ENCODE assay signal across 17 cellular contexts in genomic region chr9:89465726-89466308, GRCh38. TPM values are rescaled to one million over a fixed set of nuclear protein-coding genes. Genes with fewer than 3 reads are reported as not detected.
DNase-seq lines count a peak whose midpoint lies in the region; ATAC-seq, FAIRE-seq and TF ChIP-seq lines count a peak whose summit lies in the region.
"Had no signal": no experiment of that assay in that cellular context is flagged by ENCODE, and none has a peak within 500 bp of the region (broad histone marks: within the 10 kb centered on the region; RNA-seq: fewer than 3 reads in every experiment).

No MANE protein-coding gene starts in this region.

- 0 out of 2 replicates have a peak overlapping the region, but pooled peaks have one; percentile 6 for H2BK20ac ChIP-seq in H1 (ENCODE audit: low read length)

- H3K4ac ChIP-seq in H1 (replicated peaks; ENCODE audit: insufficient read length, low read depth, low read length), result no peak overlapping the region

- 0 out of 2 replicates have a peak overlapping the region, but pooled peaks have one; percentile 19 for H2BK12ac ChIP-seq in H1 (ENCODE audit: low read depth, low read length)

- H2AFZ ChIP-seq in H1 (ENCODE audit: low read length), result no peak overlapping the region
- H2AFZ ChIP-seq: parathyroid adenoma had no signal

- FAIRE-seq in H1 (lab: Jason Lieb, UNC), result no peak
- FAIRE-seq: endometrium, islet of Langerhans had no signal

- no peak overlapping the region for H3K4me3 ChIP-seq in H1 (ENCODE audit: extremely low read depth in 1 of 4, insufficient read depth in 2 of 4, low read depth in 3 of 4, low read length in 4 of 4)
- H3K4me3 ChIP-seq: gastrocnemius medialis, suprapubic skin had no signal

- peaks cover 32% of the 10 kb centered on the region for H3K79me1 ChIP-seq in H1 (ENCODE audit: low read depth, low read length)

- no peak overlapping the region for H3K4me2 ChIP-seq in H1 (ENCODE audit: insufficient read depth in 1 of 2, low read depth in 2 of 2, low read length in 2 of 2)

- 0 out of 7 replicates have a peak overlapping the region, but pooled peaks of 1 of the 4 experiments have one; percentile 1 for H3K9ac ChIP-seq in H1 (replicated peaks in 1 of 4; ENCODE audit: extremely low read depth in 1 of 4, low read depth in 3 of 4, low read length in 3 of 4)
- H3K9ac ChIP-seq: parathyroid adenoma had no signal

- H2BK120ac ChIP-seq in H1 (replicated peaks; ENCODE audit: low read depth, low read length), result no peak overlapping the region

- no peak for TF ChIP-seq RAD21 in H1 (IDR thresholded peaks at IDR 0.05 in 1 of 2, conservative IDR thresholded peaks at IDR 0.05 in 1 of 2; ENCODE audit: low read depth in 2 of 2, low read length in 2 of 2)

- H3K9me3 ChIP-seq in H1 (ENCODE audit: insufficient read depth in 2 of 2, low read depth in 1 of 2, low read length in 1 of 2), result no peaks in the 10 kb centered on the region
- H3K9me3 ChIP-seq: gastrocnemius medialis, suprapubic skin had no signal

- TF ChIP-seq POLR2A in H1 (IDR thresholded peaks at IDR 0.05; ENCODE audit: control extremely low read depth in 1 of 2, low read depth in 2 of 2, low read length in 2 of 2), result no peak

- POLR2A ChIA-PET in activated CD4-positive, alpha-beta memory T cell treated with anti-CD3 and anti-CD28 coated beads, Interleukin-2, amount 10 ng/mL, durations not matched to agents 7 days and 5 days (lab: Charles Lee), result interaction anchor here (0.9 to 3.1 kb wide), 9 partner anchors 9 to 83 kb away, joined by 3 to 13 read pairs (median 6); partner anchors contain the start of gene SEMA4D
- POLR2A ChIA-PET in H1 (lab: Charles Lee; ENCODE audit: partially characterized antibody), result no interaction called here

- H3K18ac ChIP-seq in H1 (ENCODE audit: extremely low read depth, low read length), result 0 out of 2 replicates have a peak overlapping the region, but pooled peaks have one; percentile 28

- H4K5ac ChIP-seq in H1 (ENCODE audit: insufficient read length, low read depth, low read length), result no peak overlapping the region

- no peak overlapping the region for H4K8ac ChIP-seq in H1 (ENCODE audit: extremely low read depth, insufficient read depth, low read length)

- H3K79me2 ChIP-seq in H1 (ENCODE audit: control insufficient read depth in 1 of 2, insufficient read depth in 2 of 2, low read length in 2 of 2), result peaks cover 4 to 90% of the 10 kb centered on the region in 2 experiments
- H3K79me2 ChIP-seq: parathyroid adenoma had no signal

- peaks cover 3 to 10% of the 10 kb centered on the region in 2 experiments for H4K20me1 ChIP-seq in H1 (replicated peaks in 1 of 2; ENCODE audit: control insufficient read depth in 1 of 2, insufficient read depth in 2 of 2, low read length in 2 of 2)

- intact Hi-C loops in activated naive CD4-positive, alpha-beta T cell treated with anti-CD3 and anti-CD28 coated beads for 36 hours (cut with micrococcal nuclease), result loop anchor here (1.0 to 5.0 kb wide), 5 partner anchors 19 to 516 kb away; partner anchors contain the start of genes CKS2 and SECISBP2

- peak overlapping the region; percentile 53; the same call in 1 of the 2 replicates for H2BK15ac ChIP-seq in H1 (ENCODE audit: low read length)

- ATAC-seq in stimulated activated naive B cell treated with anti-CD40 and anti-IgM and Interleukin-4, amounts not matched to agents 10 μg/mL and 1 μg/mL and 100 μg/mL, for 72 hours (replicated peaks), result no peak
- ATAC-seq in GM19023 (IDR thresholded peaks at IDR 0.05; ENCODE audit: unreplicated experiment), result no peak
- ATAC-seq in HG03521 (IDR thresholded peaks at IDR 0.05; ENCODE audit: unreplicated experiment), result no peak
- ATAC-seq: gastrocnemius medialis had no signal

- H3K56ac ChIP-seq in H1 (replicated peaks; ENCODE audit: insufficient read length, low read depth, low read length), result no peak overlapping the region

- 88% methylated on average over 10 of the region's 10 CpGs; no CpG with 5 or more reads in 1 of the 2 experiments for WGBS in H1 (ENCODE audit: extremely low coverage in 1 of 2, insufficient coverage in 1 of 2, insufficient read length in 1 of 2, insufficient replicate concordance in 2 of 2, low coverage in 1 of 2, low lambda C conversion rate in 2 of 2, missing lambda C conversion rate in 1 of 2), 2 experiments

- H3K4me1 ChIP-seq in H1 (replicated peaks in 1 of 4; ENCODE audit: control insufficient read depth in 3 of 4, insufficient read depth in 4 of 4, low read length in 3 of 4), result peaks cover 9 to 42% (median 22%) of the 10 kb centered on the region in 4 experiments
- H3K4me1 ChIP-seq: parathyroid adenoma, suprapubic skin had no signal

- peak overlapping the region; percentile 97 for H3K27ac Mint-ChIP-seq in activated naive CD4-positive, alpha-beta T cell treated with anti-CD3 and anti-CD28 coated beads for 36 hours
- H3K27ac Mint-ChIP-seq in activated CD4-positive, alpha-beta memory T cell treated with anti-CD3 and anti-CD28 coated beads, Interleukin-2, amount 10 ng/mL, durations not matched to agents 7 days and 5 days, result peak overlapping the region; percentile 80
- peak overlapping the region; percentile 91 for H3K27ac Mint-ChIP-seq in stimulated activated naive B cell treated with anti-CD40 and anti-IgM and Interleukin-4, amounts not matched to agents 10 μg/mL and 1 μg/mL and 100 μg/mL, for 72 hours
- H3K27ac Mint-ChIP-seq: HFFc6, mesothelial cell of epicardium had no signal

- no peak for TF ChIP-seq CTCF in H1 (IDR thresholded peaks at IDR 0.05; ENCODE audit: control extremely low read depth in 1 of 3, insufficient read depth in 1 of 3, low read depth in 1 of 3, low read length in 3 of 3)

- H3K9me3 Mint-ChIP-seq in activated naive CD4-positive, alpha-beta T cell treated with anti-CD3 and anti-CD28 coated beads for 36 hours, result no peaks in the 10 kb centered on the region
- no peaks in the 10 kb centered on the region for H3K9me3 Mint-ChIP-seq in activated CD4-positive, alpha-beta memory T cell treated with anti-CD3 and anti-CD28 coated beads, Interleukin-2, amount 10 ng/mL, durations not matched to agents 7 days and 5 days
- H3K9me3 Mint-ChIP-seq in stimulated activated naive B cell treated with anti-CD40 and anti-IgM and Interleukin-4, amounts not matched to agents 10 μg/mL and 1 μg/mL and 100 μg/mL, for 72 hours, result no peaks in the 10 kb centered on the region
- H3K9me3 Mint-ChIP-seq: HFFc6, mesothelial cell of epicardium had no signal

- H3K27me3 ChIP-seq in H1 (replicated peaks in 1 of 4; ENCODE audit: control insufficient read depth in 3 of 4, extremely low read depth in 1 of 4, insufficient read depth in 3 of 4, low read length in 3 of 4), result no peaks in the 10 kb centered on the region
- H3K27me3 ChIP-seq: gastrocnemius medialis, suprapubic skin had no signal

- CTCF ChIA-PET in activated naive CD4-positive, alpha-beta T cell treated with anti-CD3 and anti-CD28 coated beads for 36 hours (lab: Charles Lee), result interaction anchor here (0.8 to 1.6 kb wide), 3 partner anchors 13 to 83 kb away, joined by 3 to 8 read pairs (median 5); no protein-coding TSS in a partner anchor
- CTCF ChIA-PET in activated CD4-positive, alpha-beta memory T cell treated with anti-CD3 and anti-CD28 coated beads, Interleukin-2, amount 10 ng/mL, durations not matched to agents 7 days and 5 days (lab: Charles Lee), result interaction anchor here (1.5 to 2.1 kb wide), 2 partner anchors 24 to 83 kb away, joined by 5 to 7 read pairs; no protein-coding TSS in a partner anchor
- CTCF ChIA-PET in H1 (lab: Charles Lee; ENCODE audit: partially characterized antibody), result interaction anchor here (1.0 to 1.4 kb wide), 2 partner anchors 19 to 83 kb away, joined by 3 to 5 read pairs; no protein-coding TSS in a partner anchor

- H3K36me3 ChIP-seq in H1 (ENCODE audit: control insufficient read depth in 2 of 4, insufficient read depth in 4 of 4, low read length in 3 of 4), result 0 out of 8 replicates have a peak, but pooled peaks cover 0 to 3% (median 0%) of the 10 kb centered on the region in 4 experiments
- H3K36me3 ChIP-seq: gastrocnemius medialis, suprapubic skin had no signal

- H2AK5ac ChIP-seq in H1 (ENCODE audit: low read depth, low read length), result no peak overlapping the region

- H2BK5ac ChIP-seq in H1 (ENCODE audit: low read depth, low read length), result peak overlapping the region; percentile 69; the same call in 1 of the 2 replicates

- no peak overlapping the region for H3K27ac ChIP-seq in H1 (ENCODE audit: low read depth, low read length)
- H3K27ac ChIP-seq: gastrocnemius medialis, parathyroid adenoma, suprapubic skin had no signal

- H3K27me3 Mint-ChIP-seq in activated naive CD4-positive, alpha-beta T cell treated with anti-CD3 and anti-CD28 coated beads for 36 hours (ENCODE audit: low read depth), result no peaks in the 10 kb centered on the region
- H3K27me3 Mint-ChIP-seq in activated CD4-positive, alpha-beta memory T cell treated with anti-CD3 and anti-CD28 coated beads, Interleukin-2, amount 10 ng/mL, durations not matched to agents 7 days and 5 days, result no peaks in the 10 kb centered on the region
- no peaks in the 10 kb centered on the region for H3K27me3 Mint-ChIP-seq in stimulated activated naive B cell treated with anti-CD40 and anti-IgM and Interleukin-4, amounts not matched to agents 10 μg/mL and 1 μg/mL and 100 μg/mL, for 72 hours

- DNase-seq in activated naive CD4-positive, alpha-beta T cell treated with anti-CD3 and anti-CD28 coated beads for 36 hours, result no peak
- no peak for DNase-seq in activated naive CD4-positive, alpha-beta T cell treated with anti-CD3 and anti-CD28 coated beads, Interleukin-2, amount 50 U/mL, for 16 hours
- DNase-seq in activated CD4-positive, alpha-beta memory T cell treated with anti-CD3 and anti-CD28 coated beads, Interleukin-2, amount 10 ng/mL, durations not matched to agents 7 days and 5 days, result no peak
- no peak for DNase-seq in H1 (ENCODE audit: low read depth in 1 of 2, low spot score in 2 of 2)
- DNase-seq in stimulated activated naive B cell treated with anti-CD40 and anti-IgM and Interleukin-4, amounts not matched to agents 10 μg/mL and 1 μg/mL and 100 μg/mL, for 72 hours, result no peak
- DNase-seq in activated gamma-delta T cell (lab: John Stamatoyannopoulos, UW), result no peak
- DNase-seq: HFFc6, NCI-H2029, SIG-M5 had no signal

- no peak overlapping the region for H4K91ac ChIP-seq in H1 (replicated peaks; ENCODE audit: insufficient read length, low read length)

- no peak overlapping the region for H3K23ac ChIP-seq in H1 (ENCODE audit: insufficient read length)

- peak overlapping the region; percentile 38 for H3K4me3 Mint-ChIP-seq in activated naive CD4-positive, alpha-beta T cell treated with anti-CD3 and anti-CD28 coated beads for 36 hours
- H3K4me3 Mint-ChIP-seq in activated CD4-positive, alpha-beta memory T cell treated with anti-CD3 and anti-CD28 coated beads, Interleukin-2, amount 10 ng/mL, durations not matched to agents 7 days and 5 days, result no peak overlapping the region
- peak overlapping the region; percentile 39 to 56 for H3K4me3 Mint-ChIP-seq in stimulated activated naive B cell treated with anti-CD40 and anti-IgM and Interleukin-4, amounts not matched to agents 10 μg/mL and 1 μg/mL and 100 μg/mL, for 72 hours
- H3K4me3 Mint-ChIP-seq: HFFc6, mesothelial cell of epicardium had no signal

- peaks cover 59% of the 10 kb centered on the region for H3K36me3 Mint-ChIP-seq in activated naive CD4-positive, alpha-beta T cell treated with anti-CD3 and anti-CD28 coated beads for 36 hours (ENCODE audit: low read depth)
- H3K36me3 Mint-ChIP-seq in activated CD4-positive, alpha-beta memory T cell treated with anti-CD3 and anti-CD28 coated beads, Interleukin-2, amount 10 ng/mL, durations not matched to agents 7 days and 5 days (ENCODE audit: low read depth), result peaks cover 83% of the 10 kb centered on the region
- peaks cover 44 to 63% of the 10 kb centered on the region in 2 donors for H3K36me3 Mint-ChIP-seq in stimulated activated naive B cell treated with anti-CD40 and anti-IgM and Interleukin-4, amounts not matched to agents 10 μg/mL and 1 μg/mL and 100 μg/mL, for 72 hours
- H3K36me3 Mint-ChIP-seq: mesothelial cell of epicardium had no signal

- no peak for TF ChIP-seq EP300 in H1 (IDR thresholded peaks at IDR 0.05; ENCODE audit: borderline replicate concordance in 1 of 2, low read depth in 2 of 2, low read length in 2 of 2)

- H3K23me2 ChIP-seq in H1 (ENCODE audit: low read depth, low read length), result no peaks in the 10 kb centered on the region

- H3K14ac ChIP-seq in H1 (ENCODE audit: insufficient read length), result no peak overlapping the region

- H3K4me1 Mint-ChIP-seq in activated naive CD4-positive, alpha-beta T cell treated with anti-CD3 and anti-CD28 coated beads for 36 hours (ENCODE audit: low read depth), result peaks cover 97% of the 10 kb centered on the region
- H3K4me1 Mint-ChIP-seq in activated CD4-positive, alpha-beta memory T cell treated with anti-CD3 and anti-CD28 coated beads, Interleukin-2, amount 10 ng/mL, durations not matched to agents 7 days and 5 days, result peaks cover 97% of the 10 kb centered on the region
- peaks cover 76 to 91% of the 10 kb centered on the region in 2 donors for H3K4me1 Mint-ChIP-seq in stimulated activated naive B cell treated with anti-CD40 and anti-IgM and Interleukin-4, amounts not matched to agents 10 μg/mL and 1 μg/mL and 100 μg/mL, for 72 hours
- H3K4me1 Mint-ChIP-seq: mesothelial cell of epicardium had no signal

RNA-seq across cellular contexts. Expression of gene SEMA4D, which starts 32.1 kb away (rescaled TPM):
- 100 to 1,000 TPM; 156 to 160 TPM for total RNA-seq in activated naive CD4-positive, alpha-beta T cell treated with anti-CD3 and anti-CD28 coated beads for 36 hours
- total RNA-seq in activated CD4-positive, alpha-beta memory T cell treated with anti-CD3 and anti-CD28 coated beads, Interleukin-2, amount 10 ng/mL, durations not matched to agents 7 days and 5 days, result 100 to 1,000 TPM; 339 to 350 TPM
- 63.1 and 70.4 TPM in 2 replicates for total RNA-seq in H1 (2021; fragmentation: NEBNext Ultra II Directional; extraction: Animal tissue kit (Norgen Biotek cat#: 25700))
- polyA plus RNA-seq in H1 (2011; rRNA removed), result 21.0 and 34.3 TPM in 2 replicates
- polyA plus RNA-seq in H1 (2011; cell fraction: cytosol; rRNA removed), result 22.5 TPM
- polyA plus RNA-seq in H1 (2011; cell fraction: nucleus; rRNA removed), result 77.9 TPM
- 37.1 to 43.6 TPM (median 42.0 TPM) in 4 replicates for polyA plus RNA-seq in H1 (2012, experiment 1 of 2)
- polyA plus RNA-seq in H1 (2012, experiment 2 of 2), result 17.8 TPM
- polyA plus RNA-seq in H1 (2013, experiment 1 of 2), result 49.6 TPM
- polyA plus RNA-seq in H1 (2013, experiment 2 of 2), result 47.0 TPM
- polyA minus RNA-seq in H1 (2011; rRNA and poly(A)+ RNA removed), result 28.5 and 31.1 TPM in 2 replicates
- polyA minus RNA-seq in H1 (2011; cell fraction: cytosol; rRNA and poly(A)+ RNA removed), result 39.3 TPM
- polyA minus RNA-seq in H1 (2011; cell fraction: nucleus; rRNA and poly(A)+ RNA removed), result 60.8 TPM
- total RNA-seq: HFFc6 had no signal
